Comparison of ENCODE assay signal across 2 cellular contexts in genomic region chr17:81834831-81835267, GRCh38.
TF ChIP-seq lines count a peak whose summit lies in the region.

Gene PPP1R27, minus strand, starts transcription at chr17:81835050. Its CDS starts 97 bp downstream, at chr17:81834953.

TF ChIP-seq in A549, 52 proteins besides CTCF, POLR2A, EP300 and RAD21 (continued from another document):
- TF ChIP-seq PBX3 (IDR thresholded peaks at IDR 0.05) (no peak), SMC3 (IDR thresholded peaks at IDR 0.05) (no peak), RNF2 (IDR thresholded peaks at IDR 0.05; ENCODE audit: borderline replicate concordance, low read depth) (no peak), POLR2AphosphoS2 (conservative IDR thresholded peaks at IDR 0.05; ENCODE audit: low read length) (no peak), ZFP36 (IDR thresholded peaks at IDR 0.05; ENCODE audit: borderline replicate concordance, partially characterized antibody) (no peak), SREBF2 (IDR thresholded peaks at IDR 0.05) (no peak), FOXS1 (CRISPR knock-in tag; IDR thresholded peaks at IDR 0.05) (no peak), BHLHE40 (IDR thresholded peaks at IDR 0.05; ENCODE audit: low read depth, low read length) (no peak), NFE2L2 (conservative IDR thresholded peaks at IDR 0.05; ENCODE audit: low read length) (no peak), CBX8 (IDR thresholded peaks at IDR 0.05) (no peak), ESRRA (IDR thresholded peaks at IDR 0.05; ENCODE audit: borderline replicate concordance, low read length) (no peak), CEBPB (IDR thresholded peaks at IDR 0.05) (no peak), MAZ (IDR thresholded peaks at IDR 0.05; ENCODE audit: borderline replicate concordance, low read depth, low read length) (no peak), GATA3 (IDR thresholded peaks at IDR 0.05; ENCODE audit: borderline replicate concordance) (no peak), FOSB (CRISPR knock-in tag; IDR thresholded peaks at IDR 0.05) (no peak), USF2 (IDR thresholded peaks at IDR 0.05) (no peak)

TF ChIP-seq in IMR-90, 13 proteins besides CTCF, POLR2A, EP300 and RAD21 (continued from another document):
- no peak for TF ChIP-seq ELK1 (IDR thresholded peaks at IDR 0.05; ENCODE audit: borderline replicate concordance, low read depth, low read length)
- TF ChIP-seq SMC3 (IDR thresholded peaks at IDR 0.05; ENCODE audit: low read depth, low read length) = no peak
- TF ChIP-seq FOS (IDR thresholded peaks at IDR 0.05; ENCODE audit: low read depth, low read length) = no peak
- no peak for TF ChIP-seq RCOR1 (IDR thresholded peaks at IDR 0.05; ENCODE audit: insufficient replicate concordance, low read length)
